Comparison of ENCODE assay signal across 1 cellular context in genomic region chr22:42962295-42963230, GRCh38.
TF ChIP-seq lines count a peak whose summit lies in the region.

No MANE protein-coding gene starts in this region.

TF ChIP-seq in K562, 482 proteins besides CTCF, POLR2A, EP300 and RAD21 (continued from another document):
- TF ChIP-seq ATF3 (IDR thresholded peaks at IDR 0.05) (peak; percentile 36; the same call in 1 of the 2 replicates), ATF3 (CRISPR knock-in tag; conservative IDR thresholded peaks at IDR 0.05) (no peak), NRF1 (conservative IDR thresholded peaks at IDR 0.05 in 1 of 2, IDR thresholded peaks at IDR 0.05 in 1 of 2) (no peak), CBFA2T2 (conservative IDR thresholded peaks at IDR 0.05) (peak; percentile 54), SMARCA4 (IDR thresholded peaks at IDR 0.05) (peak; percentile 68; the same call in 1 of the 2 replicates), SNIP1 (IDR thresholded peaks at IDR 0.05; ENCODE audit: low read depth) (no peak), MYBL2 (IDR thresholded peaks at IDR 0.05; ENCODE audit: low read depth) (no peak), MYBL2 (CRISPR knock-in tag; IDR thresholded peaks at IDR 0.05; ENCODE audit: borderline replicate concordance) (no peak), RHOXF2B (CRISPR knock-in tag; conservative IDR thresholded peaks at IDR 0.05) (no peak), ZNF76 (CRISPR knock-in tag; IDR thresholded peaks at IDR 0.05; ENCODE audit: borderline replicate concordance) (no peak), NFIC (IDR thresholded peaks at IDR 0.05) (no peak), ZBTB8A (IDR thresholded peaks at IDR 0.05; ENCODE audit: partially characterized antibody) (no peak), NCOA2 (IDR thresholded peaks at IDR 0.05; ENCODE audit: partially characterized antibody in 2 of 2) (no peak), PCBP2 (IDR thresholded peaks at IDR 0.05; ENCODE audit: low read depth, low read length, poor library complexity, severe bottlenecking) (no peak), ARID1B (IDR thresholded peaks at IDR 0.05) (peak; percentile 81), TEAD4 (IDR thresholded peaks at IDR 0.05; ENCODE audit: low read length) (peak; percentile 72), TEAD4 (CRISPR knock-in tag; IDR thresholded peaks at IDR 0.05; ENCODE audit: borderline replicate concordance) (no peak), FOXK2 (conservative IDR thresholded peaks at IDR 0.05 in 1 of 2, IDR thresholded peaks at IDR 0.05 in 1 of 2; ENCODE audit: low read depth in 2 of 2) (no peak), MTA2 (IDR thresholded peaks at IDR 0.05; ENCODE audit: low read depth) (peak; percentile 51; the same call in 1 of the 2 replicates), ZNF778 (CRISPR knock-in tag; IDR thresholded peaks at IDR 0.05) (no peak), TFAP4 (CRISPR knock-in tag; IDR thresholded peaks at IDR 0.05; ENCODE audit: borderline replicate concordance) (peak; percentile 56), MEIS2 (IDR thresholded peaks at IDR 0.05; ENCODE audit: partially characterized antibody) (no peak), TRIM24 (IDR thresholded peaks at IDR 0.05) (peak; percentile 30 to 38; a peak in 1 of 4 replicates), POLR2AphosphoS5 (IDR thresholded peaks at IDR 0.05; ENCODE audit: control insufficient read depth, insufficient read depth, low read depth, low read length) (peak; percentile 32; the same call in 1 of the 2 replicates), ZNF398 (CRISPR knock-in tag; IDR thresholded peaks at IDR 0.05) (no peak), ZNF408 (CRISPR knock-in tag; IDR thresholded peaks at IDR 0.05; ENCODE audit: low read depth) (no peak), TAL1 (IDR thresholded peaks at IDR 0.05) (peak; percentile 62), CEBPG (CRISPR knock-in tag; IDR thresholded peaks at IDR 0.05) (peak; percentile 69), CEBPG (tag; conservative IDR thresholded peaks at IDR 0.05 in 1 of 2, IDR thresholded peaks at IDR 0.05 in 1 of 2) (0 out of 4 replicates have a peak, but pooled peaks have one; percentile 17 to 19), ZSCAN32 (CRISPR knock-in tag; IDR thresholded peaks at IDR 0.05) (no peak), TCF3 (CRISPR knock-in tag; IDR thresholded peaks at IDR 0.05) (peak; percentile 83), HMBOX1 (IDR thresholded peaks at IDR 0.05) (no peak), FOXO4 (CRISPR knock-in tag; IDR thresholded peaks at IDR 0.05) (no peak), SPI1 (IDR thresholded peaks at IDR 0.05; ENCODE audit: borderline replicate concordance, low read depth, low read length) (no peak), STAT5A (IDR thresholded peaks at IDR 0.05; ENCODE audit: borderline replicate concordance, low read length) (no peak; the same call in 1 of the 2 replicates), MLX (CRISPR knock-in tag; conservative IDR thresholded peaks at IDR 0.05) (no peak), SMC3 (conservative IDR thresholded peaks at IDR 0.05; ENCODE audit: insufficient read depth, low read depth, low read length) (no peak), ATF6 (CRISPR knock-in tag; IDR thresholded peaks at IDR 0.05) (no peak), CEBPB (tag; IDR thresholded peaks at IDR 0.05) (peak; percentile 88), NCOR1 (IDR thresholded peaks at IDR 0.05) (peak; percentile 56), DPF2 (IDR thresholded peaks at IDR 0.05) (peak; percentile 52; the same call in 1 of the 2 replicates), PRPF4 (IDR thresholded peaks at IDR 0.05; ENCODE audit: insufficient read depth, low read depth, low read length, poor library complexity, severe bottlenecking) (no peak), CBFA2T3 (IDR thresholded peaks at IDR 0.05) (peak; percentile 74)
